ENCODE assay signal across 1 cellular context in genomic region chr11:94998285-94998684, GRCh38.
TF ChIP-seq lines count a peak whose summit lies in the region.

No MANE protein-coding gene starts in this region.

TF ChIP-seq in IMR-90, 13 proteins besides CTCF, POLR2A, EP300 and RAD21:
- TF ChIP-seq ELK1 (IDR thresholded peaks at IDR 0.05; ENCODE audit: borderline replicate concordance, low read depth, low read length) (no peak), MAFK (IDR thresholded peaks at IDR 0.05; ENCODE audit: low read depth, low read length) (no peak), USF2 (IDR thresholded peaks at IDR 0.05; ENCODE audit: low read depth, low read length) (no peak), FOS (IDR thresholded peaks at IDR 0.05; ENCODE audit: low read depth, low read length) (no peak)
TF ChIP-seq in IMR-90: peak in this region for 0.
